In the genomic region with DNA sequence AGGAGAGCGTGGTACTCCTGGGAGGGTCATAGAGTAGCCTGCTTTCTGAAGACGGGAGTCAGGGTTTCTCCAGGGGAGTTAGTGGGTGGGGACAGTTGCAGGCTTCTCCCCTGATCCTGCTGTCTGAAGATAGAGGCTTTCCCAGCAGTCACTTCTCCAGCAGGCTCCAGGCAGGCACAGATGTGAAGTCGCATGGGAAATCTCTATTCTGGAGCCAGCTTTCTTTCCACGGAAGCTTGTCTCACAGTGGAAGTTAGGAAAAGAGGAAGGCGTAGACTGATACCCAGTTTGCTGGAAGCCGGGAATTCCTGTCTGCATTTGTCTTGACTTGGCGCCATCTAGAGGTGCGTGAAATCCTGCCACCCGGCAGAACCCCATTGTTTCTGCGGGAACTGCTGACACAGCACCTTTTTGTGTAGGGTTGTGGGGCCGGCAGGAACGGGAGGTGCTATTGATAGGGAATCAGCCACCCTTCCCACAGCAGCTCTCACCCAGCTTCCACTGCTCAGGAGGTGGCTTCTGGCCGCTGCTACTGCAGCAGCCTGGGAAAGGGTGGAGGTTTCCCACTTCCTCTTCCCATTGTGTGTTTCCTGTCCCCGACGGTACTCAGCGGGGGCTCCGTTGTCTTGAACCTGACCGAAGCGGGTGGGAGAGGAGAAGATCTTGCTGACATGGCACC, we compare ENCODE assay signal across 8 cellular contexts. TPM values are rescaled to one million over a fixed set of nuclear protein-coding genes. Genes with fewer than 3 reads are reported as not detected.
DNase-seq lines count a peak whose midpoint lies in the region; ATAC-seq and TF ChIP-seq lines count a peak whose summit lies in the region.

No MANE protein-coding gene starts in this region.

- no peaks in the 10 kb centered on the region; the same call in 1 of the 2 replicates for H4K20me1 ChIP-seq in GM23338 (replicated peaks; ENCODE audit: insufficient read depth)

- H3K36me3 ChIP-seq in GM23338 (ENCODE audit: insufficient read depth), result 0 out of 2 replicates have a peak, but pooled peaks cover 5% of the 10 kb centered on the region
- peaks cover 56% of the 10 kb centered on the region for H3K36me3 ChIP-seq in effector memory CD4-positive, alpha-beta T cell (ENCODE audit: control insufficient read depth, insufficient read depth, low read length)
- H3K36me3 ChIP-seq in lower lobe of right lung, result peaks cover 72% of the 10 kb centered on the region

- POLR2A ChIA-PET in AG04449 (lab: Yijun Ruan, JAX), result interaction anchor here (0.6 to 1.0 kb wide), 3 partner anchors 10 to 203 kb away, joined by 3 read pairs; a partner anchor contains a TSS

- peaks cover 22% of the 10 kb centered on the region for H3K36me3 Mint-ChIP-seq in GM23338 (ENCODE audit: low read depth)

- H3F3A ChIP-seq in GM23338 (replicated peaks; ENCODE audit: low read depth), result peaks cover 10% of the 10 kb centered on the region

- peak overlapping the region; percentile 61; the same call in 1 of the 2 replicates for H3K4me2 ChIP-seq in GM23338

- peaks cover 14% of the 10 kb centered on the region for H3K4me1 Mint-ChIP-seq in GM23338

- H3K9me3 Mint-ChIP-seq in GM23338, result no peaks in the 10 kb centered on the region

- peak overlapping the region; percentile 34; the same call in 2 of the 3 replicates for H3K4me3 Mint-ChIP-seq in GM23338

- H3K9me3 ChIP-seq in effector memory CD4-positive, alpha-beta T cell (ENCODE audit: control insufficient read depth, low read length), result no peaks in the 10 kb centered on the region
- H3K9me3 ChIP-seq in lower lobe of right lung, result no peaks in the 10 kb centered on the region

- CTCF ChIA-PET in AG04449 (lab: Yijun Ruan, JAX), result interaction anchor here (0.6 to 8.7 kb wide), 47 partner anchors 10 to 249 kb away, joined by 3 to 138 read pairs (median 6); a partner anchor contains a TSS

- H3K4me3 ChIP-seq in AG04449 (ENCODE audit: low read depth, low read length) (no peak overlapping the region), GM23338 (no peak overlapping the region), lower lobe of right lung (peak overlapping the region; percentile 12)
- H3K4me3 ChIP-seq in effector memory CD4-positive, alpha-beta T cell (ENCODE audit: insufficient read depth, low read depth, low read length, poor library complexity, severe bottlenecking), result no peak overlapping the region

- no peak overlapping the region for H2AFZ ChIP-seq in GM23338

- H3K79me2 ChIP-seq in GM23338 (replicated peaks; ENCODE audit: insufficient read depth), result no peaks in the 10 kb centered on the region

- H3K9me2 ChIP-seq in GM23338 (ENCODE audit: insufficient read depth), result no peaks in the 10 kb centered on the region

- peaks cover 8% of the 10 kb centered on the region for H3K4me1 ChIP-seq in GM23338 (ENCODE audit: insufficient read depth)
- H3K4me1 ChIP-seq in effector memory CD4-positive, alpha-beta T cell (ENCODE audit: control insufficient read depth, insufficient read depth, low read length, poor library complexity, severe bottlenecking), result peaks cover 7% of the 10 kb centered on the region
- peaks cover 24% of the 10 kb centered on the region for H3K4me1 ChIP-seq in lower lobe of right lung

- peak overlapping the region; percentile 98 for H3K27ac Mint-ChIP-seq in GM23338

- intact Hi-C loops in lower lobe of right lung (cut with DNase I), result no loop called here

- DNase-seq in AG04449 (ENCODE audit: low read depth, low spot score) (no peak), GM23338 (ENCODE audit: low spot score) (peak; percentile 97), NCI-H524 treated with DMSO at 0.1 percent for 48 hours (lab: John Stamatoyannopoulos, UW) (peak; percentile 1), lower lobe of right lung (peak; percentile 73)
- peak; percentile 74 to 79 for DNase-seq in activated CD4-positive, alpha-beta T cell treated with anti-CD3 and anti-CD28 coated beads, Interleukin-2, amount 50 U/mL, for 48 hours
- DNase-seq in effector memory CD4-positive, alpha-beta T cell, result peak; percentile 30 to 46 (median 31)
- DNase-seq in stimulated activated CD4-positive, alpha-beta T cell treated with anti-CD3 and anti-CD28 coated beads, TNF-alpha, amount 100 ng/mL, for 48 hours (ENCODE audit: low read depth in 3 of 3), result peak; percentile 32 to 53 (median 35)

- H3K27me3 Mint-ChIP-seq in GM23338 (ENCODE audit: insufficient read depth, low read depth, poor library complexity), result peaks cover 3% of the 10 kb centered on the region

- H3K27ac ChIP-seq in GM23338 (ENCODE audit: low read depth), result peak overlapping the region; percentile 86
- H3K27ac ChIP-seq in effector memory CD4-positive, alpha-beta T cell (ENCODE audit: insufficient read depth, low read length, poor library complexity, severe bottlenecking), result no peak overlapping the region
- H3K27ac ChIP-seq in lower lobe of right lung, result peak overlapping the region; percentile 56

- ATAC-seq in GM23338 (peak; percentile 86), lower lobe of right lung (peak; percentile 80 to 86), HG02885 (IDR thresholded peaks at IDR 0.05; ENCODE audit: poor library complexity, unreplicated experiment) (no peak)

- TF ChIP-seq CTCF in AG04449 (IDR thresholded peaks at IDR 0.05; ENCODE audit: insufficient read depth, low read length, missing control alignments), result peak; percentile 80
- TF ChIP-seq CTCF in GM23338 (conservative IDR thresholded peaks at IDR 0.05; ENCODE audit: low read depth in 2 of 2), result peak; percentile 92 to 94
- TF ChIP-seq CTCF in lower lobe of right lung (IDR thresholded peaks at IDR 0.05), result peak; percentile 84

- H3K27me3 ChIP-seq in GM23338 (ENCODE audit: insufficient read depth) (no peaks in the 10 kb centered on the region), lower lobe of right lung (ENCODE audit: low read depth) (no peaks in the 10 kb centered on the region)
- H3K27me3 ChIP-seq in effector memory CD4-positive, alpha-beta T cell (replicated peaks; ENCODE audit: control insufficient read depth, insufficient read depth, low read length, poor library complexity, severe bottlenecking), result no peaks in the 10 kb centered on the region

TF ChIP-seq in GM23338, 12 proteins besides CTCF, POLR2A, EP300 and RAD21:
- TF ChIP-seq POLR2AphosphoS5 (IDR thresholded peaks at IDR 0.05; ENCODE audit: low read depth), result no peak
- no peak for TF ChIP-seq EZH2phosphoT487 (IDR thresholded peaks at IDR 0.05; ENCODE audit: unreplicated experiment)
- TF ChIP-seq, protein P1, sequence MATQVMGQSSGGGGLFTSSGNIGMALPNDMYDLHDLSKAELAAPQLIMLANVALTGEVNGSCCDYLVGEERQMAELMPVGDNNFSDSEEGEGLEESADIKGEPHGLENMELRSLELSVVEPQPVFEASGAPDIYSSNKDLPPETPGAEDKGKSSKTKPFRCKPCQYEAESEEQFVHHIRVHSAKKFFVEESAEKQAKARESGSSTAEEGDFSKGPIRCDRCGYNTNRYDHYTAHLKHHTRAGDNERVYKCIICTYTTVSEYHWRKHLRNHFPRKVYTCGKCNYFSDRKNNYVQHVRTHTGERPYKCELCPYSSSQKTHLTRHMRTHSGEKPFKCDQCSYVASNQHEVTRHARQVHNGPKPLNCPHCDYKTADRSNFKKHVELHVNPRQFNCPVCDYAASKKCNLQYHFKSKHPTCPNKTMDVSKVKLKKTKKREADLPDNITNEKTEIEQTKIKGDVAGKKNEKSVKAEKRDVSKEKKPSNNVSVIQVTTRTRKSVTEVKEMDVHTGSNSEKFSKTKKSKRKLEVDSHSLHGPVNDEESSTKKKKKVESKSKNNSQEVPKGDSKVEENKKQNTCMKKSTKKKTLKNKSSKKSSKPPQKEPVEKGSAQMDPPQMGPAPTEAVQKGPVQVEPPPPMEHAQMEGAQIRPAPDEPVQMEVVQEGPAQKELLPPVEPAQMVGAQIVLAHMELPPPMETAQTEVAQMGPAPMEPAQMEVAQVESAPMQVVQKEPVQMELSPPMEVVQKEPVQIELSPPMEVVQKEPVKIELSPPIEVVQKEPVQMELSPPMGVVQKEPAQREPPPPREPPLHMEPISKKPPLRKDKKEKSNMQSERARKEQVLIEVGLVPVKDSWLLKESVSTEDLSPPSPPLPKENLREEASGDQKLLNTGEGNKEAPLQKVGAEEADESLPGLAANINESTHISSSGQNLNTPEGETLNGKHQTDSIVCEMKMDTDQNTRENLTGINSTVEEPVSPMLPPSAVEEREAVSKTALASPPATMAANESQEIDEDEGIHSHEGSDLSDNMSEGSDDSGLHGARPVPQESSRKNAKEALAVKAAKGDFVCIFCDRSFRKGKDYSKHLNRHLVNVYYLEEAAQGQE (IDR thresholded peaks at IDR 0.05; ENCODE audit: unreplicated experiment), result no peak

RNA-seq across cellular contexts. Expression of a gene that starts 28.5 kb away (rescaled TPM):
- 5.0 and 5.6 TPM in 2 replicates for total RNA-seq in GM23338 (2014; rRNA removed; shearing (Covaris generic))
- polyA plus RNA-seq in GM23338 (2016; fragmentation: Nextera tagmentation; extraction: Ambion mirVana), result 9.7 and 9.8 TPM in 2 replicates
- total RNA-seq in lower lobe of right lung, result 1.8 TPM

RNA-seq across cellular contexts. Expression of a gene that starts 57.3 kb away (rescaled TPM):
- total RNA-seq in GM23338 (2014; rRNA removed; shearing (Covaris generic)), result 53.0 and 60.4 TPM in 2 replicates
- polyA plus RNA-seq in GM23338 (2016; fragmentation: Nextera tagmentation; extraction: Ambion mirVana), result 251 and 255 TPM in 2 replicates
- total RNA-seq in lower lobe of right lung, result 29.5 TPM
